8 cellular contexts compared by ENCODE assay signal in genomic region chr6:80605165-80605989, GRCh38.
A peak's percentile ranks its signal among the peaks of the same experiment; 100 is the strongest.
DNase-seq lines count a peak whose midpoint lies in the region; ATAC-seq, FAIRE-seq and TF ChIP-seq lines count a peak whose summit lies in the region.

No MANE protein-coding gene starts in this region.

- peak; percentile 60 for TF ChIP-seq CTCF in fibroblast of mammary gland (conservative IDR thresholded peaks at IDR 0.05; ENCODE audit: control insufficient read depth, insufficient read depth, low read depth, low read length)
- TF ChIP-seq CTCF in retinal pigment epithelial cell (conservative IDR thresholded peaks at IDR 0.05; ENCODE audit: low read depth, low read length), result peak; percentile 59

- no peak for FAIRE-seq in GM12891 (lab: Jason Lieb, UNC)

- DNase-seq in SKM-1 treated with dmso at 0.1 percent for 144 hours (lab: John Stamatoyannopoulos, UW; ENCODE audit: unreplicated experiment) (peak; percentile 3), SKM-1 (lab: John Stamatoyannopoulos, UW; ENCODE audit: unreplicated experiment) (no peak), RPMI7951 (ENCODE audit: low read depth) (peak; percentile 51), fibroblast of mammary gland (ENCODE audit: low read depth) (peak; percentile 76), retinal pigment epithelial cell (ENCODE audit: low read depth) (no peak), GM12891 (ENCODE audit: insufficient read length, low spot score) (no peak), middle frontal gyrus (ENCODE audit: extremely low spot score, low spot score) (no peak)

- TF ChIP-seq POLR2A in GM12891 (IDR thresholded peaks at IDR 0.05; ENCODE audit: low read depth, low read length), result no peak

- H3K4me3 ChIP-seq in fibroblast of mammary gland (ENCODE audit: control insufficient read depth, low read depth, low read length) (no peak overlapping the region), retinal pigment epithelial cell (ENCODE audit: low read length) (no peak overlapping the region)

- peak; percentile 79 for ATAC-seq in HG03439 (IDR thresholded peaks at IDR 0.05; ENCODE audit: unreplicated experiment)

TF ChIP-seq in GM12891, 5 proteins besides CTCF, POLR2A, EP300 and RAD21:
- TF ChIP-seq POU2F2 (IDR thresholded peaks at IDR 0.05; ENCODE audit: low read depth, low read length), result no peak
- TF ChIP-seq TAF1 (IDR thresholded peaks at IDR 0.05; ENCODE audit: low read depth, low read length), result no peak
- TF ChIP-seq POLR2AphosphoS5 (IDR thresholded peaks at IDR 0.05; ENCODE audit: low read depth, low read length), result no peak
- no peak for TF ChIP-seq PAX5 (IDR thresholded peaks at IDR 0.05; ENCODE audit: insufficient read depth, low read length, severe bottlenecking)
- TF ChIP-seq SPI1 (IDR thresholded peaks at IDR 0.05; ENCODE audit: low read depth, low read length), result no peak

Comparison
In these comparisons a context has a peak if more than half of its experiments do, and no peak if none do; other contexts are left out.
1. DNase-seq: peak in SKM-1 treated with dmso at 0.1 percent for 144 hours (single experiment), RPMI7951 (single experiment) and fibroblast of mammary gland (single experiment); none in SKM-1 (single experiment), retinal pigment epithelial cell (single experiment), GM12891 (single experiment) and middle frontal gyrus (single experiment).